ENCODE assay signal across 18 cellular contexts in the genomic region with DNA sequence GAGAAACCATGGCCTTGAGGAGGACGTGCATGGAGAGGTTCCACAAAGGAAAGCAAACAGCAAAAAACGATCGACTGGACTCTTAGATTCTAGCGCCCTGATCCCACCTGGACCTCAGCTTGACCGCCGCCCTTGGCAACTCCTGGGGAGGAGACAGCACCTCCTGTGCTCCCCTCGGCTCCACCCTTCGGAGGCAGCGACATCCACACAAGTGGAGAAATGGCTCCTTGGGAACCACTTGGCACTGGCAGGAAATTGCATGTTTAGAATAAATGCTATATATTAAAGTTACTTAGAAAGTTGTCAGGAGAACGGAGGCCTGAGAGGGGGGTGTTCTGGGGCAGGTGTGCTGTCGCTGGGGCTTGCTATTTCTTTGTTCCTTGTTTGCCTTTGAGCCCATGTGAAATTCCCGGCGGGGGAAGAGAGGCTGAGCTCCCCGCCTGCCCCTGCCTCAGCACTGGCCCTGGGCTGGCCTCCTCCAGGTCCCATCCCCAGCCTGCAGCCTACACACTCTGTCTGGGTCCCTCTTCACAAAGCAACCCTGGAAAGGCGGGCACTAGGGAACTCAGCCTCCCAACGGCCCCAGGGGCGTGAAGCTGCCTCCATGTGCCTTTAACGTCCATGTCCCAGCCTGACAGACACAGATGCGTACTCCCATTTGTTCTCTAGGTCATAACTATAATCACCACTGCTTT.
"Had no signal": no experiment of that assay in that cellular context is flagged by ENCODE, and none has a peak within 500 bp of the region (broad histone marks: within the 10 kb centered on the region; RNA-seq: fewer than 3 reads in every experiment).

No MANE protein-coding gene starts in this region.

- H3K4me3 Mint-ChIP-seq: mesothelial cell of epicardium; nephron; stimulated activated effector memory CD8-positive, alpha-beta T cell treated with anti-CD3 and anti-CD28 coated beads, Interleukin-12 subunit alpha, Interleukin-12 subunit beta, amount 100 ng/mL, for 72 hours; stimulated activated naive CD8-positive, alpha-beta T cell treated with anti-CD3 and anti-CD28 coated beads, Interleukin-15, Interleukin-2, amounts not matched to agents 100 ng/mL and 50 ng/mL, for 24 hours had no signal

- H3K27me3 ChIP-seq: right atrium auricular region, vagina had no signal

- FAIRE-seq: colon had no signal

- H3K4me1 ChIP-seq: esophagus squamous epithelium, right atrium auricular region, tibial artery, upper lobe of right lung, vagina had no signal

- H3K4me1 Mint-ChIP-seq: mesothelial cell of epicardium; nephron; stimulated activated effector memory CD8-positive, alpha-beta T cell treated with anti-CD3 and anti-CD28 coated beads, Interleukin-12 subunit alpha, Interleukin-12 subunit beta, amount 100 ng/mL, for 72 hours had no signal

- ATAC-seq: left colon; stimulated activated effector memory CD8-positive, alpha-beta T cell treated with anti-CD3 and anti-CD28 coated beads, Interleukin-12 subunit alpha, Interleukin-12 subunit beta, amount 100 ng/mL, for 72 hours; upper lobe of right lung had no signal

- H3K36me3 ChIP-seq: esophagus squamous epithelium, right atrium auricular region, tibial artery, upper lobe of right lung, vagina had no signal

- H3K27ac ChIP-seq: esophagus squamous epithelium, hepatocyte, right atrium auricular region, tibial artery, upper lobe of right lung, vagina had no signal

- DNase-seq: cerebellar nuclear complex; dermis blood vessel endothelial cell; esophagus squamous epithelium; foreskin fibroblast; left colon; stimulated activated CD4-positive, alpha-beta T cell treated with anti-CD3 and anti-CD28 coated beads, Interleukin-2, amount 100 ng/mL, for 48 hours; stimulated activated CD8-positive, alpha-beta memory T cell treated with anti-CD3 and anti-CD28 coated beads, Interleukin-4, amount 100 ng/mL, for 48 hours; tibial artery; upper lobe of right lung had no signal

- H3K9me3 Mint-ChIP-seq: mesothelial cell of epicardium; stimulated activated naive CD8-positive, alpha-beta T cell treated with anti-CD3 and anti-CD28 coated beads, Interleukin-15, Interleukin-2, amounts not matched to agents 100 ng/mL and 50 ng/mL, for 24 hours had no signal

- H3K4me2 ChIP-seq: hepatocyte, smooth muscle cell had no signal

- H3K79me2 ChIP-seq: hepatocyte had no signal

- H3K27ac Mint-ChIP-seq: mesothelial cell of epicardium; nephron; stimulated activated effector memory CD8-positive, alpha-beta T cell treated with anti-CD3 and anti-CD28 coated beads, Interleukin-12 subunit alpha, Interleukin-12 subunit beta, amount 100 ng/mL, for 72 hours; stimulated activated naive CD8-positive, alpha-beta T cell treated with anti-CD3 and anti-CD28 coated beads, Interleukin-15, Interleukin-2, amounts not matched to agents 100 ng/mL and 50 ng/mL, for 24 hours had no signal

- H3K36me3 Mint-ChIP-seq: mesothelial cell of epicardium; stimulated activated effector memory CD8-positive, alpha-beta T cell treated with anti-CD3 and anti-CD28 coated beads, Interleukin-12 subunit alpha, Interleukin-12 subunit beta, amount 100 ng/mL, for 72 hours had no signal

- H2AFZ ChIP-seq: hepatocyte had no signal

- H3K4me3 ChIP-seq: esophagus squamous epithelium, hepatocyte, right atrium auricular region, smooth muscle cell, tibial artery, upper lobe of right lung, vagina had no signal

- H3K9me3 ChIP-seq: upper lobe of right lung, vagina had no signal
